In genomic region chr1:117127840-117128239, GRCh38 we compare ENCODE assay signal across 16 cellular contexts. TPM values are rescaled to one million over a fixed set of nuclear protein-coding genes. Genes with fewer than 3 reads are reported as not detected.
DNase-seq lines count a peak whose midpoint lies in the region; ATAC-seq and TF ChIP-seq lines count a peak whose summit lies in the region.
"Had no signal": no experiment of that assay in that cellular context is flagged by ENCODE, and none has a peak within 500 bp of the region (broad histone marks: within the 10 kb centered on the region; RNA-seq: fewer than 3 reads in every experiment).

No MANE protein-coding gene starts in this region.

- TF ChIP-seq CTCF in neural crest cell (conservative IDR thresholded peaks at IDR 0.05) = no peak

- no peaks in the 10 kb centered on the region for H3K27me3 Mint-ChIP-seq in neural crest cell (ENCODE audit: low read depth)
- H3K27me3 Mint-ChIP-seq in activated T-helper 17 cell treated with anti-CD3 and anti-CD28 coated beads, Interleukin-2, amount 50 U/mL, for 72 hours = peaks cover 7% of the 10 kb centered on the region
- H3K27me3 Mint-ChIP-seq in activated CD4-positive, alpha-beta T cell treated with anti-CD3 and anti-CD28 coated beads, Interleukin-2, amount 10 ng/mL, durations not matched to agents 24 days and 14 days = peaks cover 24% of the 10 kb centered on the region

- no peak for ATAC-seq in activated T-helper 17 cell treated with anti-CD3 and anti-CD28 coated beads, Interleukin-2, amount 50 U/mL, for 72 hours (replicated peaks)
- ATAC-seq: esophagus mucosa, Panc1 had no signal

- DNase-seq in DMS79 (lab: John Stamatoyannopoulos, UW) = peak; percentile 54
- peak; percentile 29 for DNase-seq in OCI-M1 (lab: John Stamatoyannopoulos, UW)
- DNase-seq in fibroblast of peridontal ligament (ENCODE audit: extremely low read depth) = peak; percentile 25
- DNase-seq in neural crest cell (ENCODE audit: low read depth, low spot score) = no peak
- no peak for DNase-seq in DMS 273 (lab: John Stamatoyannopoulos, UW; ENCODE audit: unreplicated experiment)
- no peak for DNase-seq in activated CD4-positive, alpha-beta T cell treated with anti-CD3 and anti-CD28 coated beads, Interleukin-2, amount 10 ng/mL, durations not matched to agents 24 days and 14 days
- DNase-seq in activated gamma-delta T cell (lab: John Stamatoyannopoulos, UW) = no peak
- DNase-seq: activated CD4-positive, alpha-beta T cell treated with anti-CD3 and anti-CD28 coated beads, Interleukin-2, amount 50 U/mL, for 1 hour; activated naive CD4-positive, alpha-beta T cell treated with anti-CD3 and anti-CD28 coated beads, Interleukin-2, amount 50 U/mL, for 16 hours; body of pancreas; dorsolateral prefrontal cortex; stimulated activated CD4-positive, alpha-beta T cell treated with anti-CD3 and anti-CD28 coated beads, Interleukin-2, amount 100 ng/mL, for 48 hours; uterus had no signal

- H3K4me3 Mint-ChIP-seq in neural crest cell = no peak overlapping the region
- no peak overlapping the region for H3K4me3 Mint-ChIP-seq in activated T-helper 17 cell treated with anti-CD3 and anti-CD28 coated beads, Interleukin-2, amount 50 U/mL, for 72 hours
- H3K4me3 Mint-ChIP-seq in activated CD4-positive, alpha-beta T cell treated with anti-CD3 and anti-CD28 coated beads, Interleukin-2, amount 10 ng/mL, durations not matched to agents 24 days and 14 days = no peak overlapping the region

- H3K4me1 Mint-ChIP-seq in neural crest cell = peaks cover 17% of the 10 kb centered on the region
- H3K4me1 Mint-ChIP-seq in activated T-helper 17 cell treated with anti-CD3 and anti-CD28 coated beads, Interleukin-2, amount 50 U/mL, for 72 hours = no peaks in the 10 kb centered on the region
- H3K4me1 Mint-ChIP-seq in activated CD4-positive, alpha-beta T cell treated with anti-CD3 and anti-CD28 coated beads, Interleukin-2, amount 10 ng/mL, durations not matched to agents 24 days and 14 days = no peaks in the 10 kb centered on the region

- no peaks in the 10 kb centered on the region for H3K9me3 Mint-ChIP-seq in neural crest cell
- no peaks in the 10 kb centered on the region for H3K9me3 Mint-ChIP-seq in activated T-helper 17 cell treated with anti-CD3 and anti-CD28 coated beads, Interleukin-2, amount 50 U/mL, for 72 hours
- no peaks in the 10 kb centered on the region for H3K9me3 Mint-ChIP-seq in activated CD4-positive, alpha-beta T cell treated with anti-CD3 and anti-CD28 coated beads, Interleukin-2, amount 10 ng/mL, durations not matched to agents 24 days and 14 days

- intact Hi-C loops in activated CD4-positive, alpha-beta T cell treated with anti-CD3 and anti-CD28 coated beads, Interleukin-2, amount 10 ng/mL, durations not matched to agents 24 days and 14 days (cut with micrococcal nuclease) = loop anchor here (1.0 to 2.0 kb wide), 2 partner anchors 61 to 559 kb away; no protein-coding TSS in a partner anchor

- H3K36me3 Mint-ChIP-seq in neural crest cell (ENCODE audit: low read depth) = no peaks in the 10 kb centered on the region
- no peaks in the 10 kb centered on the region for H3K36me3 Mint-ChIP-seq in activated T-helper 17 cell treated with anti-CD3 and anti-CD28 coated beads, Interleukin-2, amount 50 U/mL, for 72 hours (ENCODE audit: low read depth)
- H3K36me3 Mint-ChIP-seq in activated CD4-positive, alpha-beta T cell treated with anti-CD3 and anti-CD28 coated beads, Interleukin-2, amount 10 ng/mL, durations not matched to agents 24 days and 14 days (ENCODE audit: low read depth) = no peaks in the 10 kb centered on the region

- H3K27ac Mint-ChIP-seq in neural crest cell (ENCODE audit: unreplicated experiment) = peak overlapping the region; percentile 14
- H3K27ac Mint-ChIP-seq in activated T-helper 17 cell treated with anti-CD3 and anti-CD28 coated beads, Interleukin-2, amount 50 U/mL, for 72 hours = no peak overlapping the region
- no peak overlapping the region for H3K27ac Mint-ChIP-seq in activated CD4-positive, alpha-beta T cell treated with anti-CD3 and anti-CD28 coated beads, Interleukin-2, amount 10 ng/mL, durations not matched to agents 24 days and 14 days

RNA-seq across cellular contexts. Expression of gene TRIM45, which starts 6.3 kb away (rescaled TPM):
- 13.3 and 16.6 TPM in 2 replicates for total RNA-seq in neural crest cell
- total RNA-seq in activated T-helper 17 cell treated with anti-CD3 and anti-CD28 coated beads, Interleukin-2, amount 50 U/mL, for 72 hours = 1 to 10 TPM in 1 of 2 donors, under 1 TPM in 1; 0.78 to 2.0 TPM
- 0.62 and 0.98 TPM in 2 replicates for total RNA-seq in activated CD4-positive, alpha-beta T cell treated with anti-CD3 and anti-CD28 coated beads, Interleukin-2, amount 10 ng/mL, durations not matched to agents 24 days and 14 days

Comparison
In these comparisons a context has a peak if more than half of its experiments do, and no peak if none do; other contexts are left out.
1. DNase-seq: peak in DMS79 (single experiment), OCI-M1 (single experiment) and fibroblast of peridontal ligament (single experiment); none in neural crest cell (single experiment), DMS 273 (single experiment), activated CD4-positive, alpha-beta T cell treated with anti-CD3 and anti-CD28 coated beads, Interleukin-2, amount 10 ng/mL, durations not matched to agents 24 days and 14 days (single experiment) and activated gamma-delta T cell (single experiment).